In genomic region chr18:48545690-48546365, GRCh38 we compare ENCODE assay signal across 9 cellular contexts. TPM values are rescaled to one million over a fixed set of nuclear protein-coding genes. Genes with fewer than 3 reads are reported as not detected.
DNase-seq lines count a peak whose midpoint lies in the region; ATAC-seq and TF ChIP-seq lines count a peak whose summit lies in the region.
"Had no signal": no experiment of that assay in that cellular context is flagged by ENCODE, and none has a peak within 500 bp of the region (broad histone marks: within the 10 kb centered on the region; RNA-seq: fewer than 3 reads in every experiment).

No MANE protein-coding gene starts in this region.

- intact Hi-C loops in stomach (cut with DNase I; ENCODE audit: low total_unique reads), result no loop called here
- intact Hi-C loops in thyroid gland (cut with DNase I), result loop anchor here (10.0 kb wide), 1 partner anchor 71 kb away; no protein-coding TSS in a partner anchor

- H3K9ac ChIP-seq in iPS-18a (ENCODE audit: low read length), result peak overlapping the region; percentile 61

- in situ Hi-C loops in astrocyte of the spinal cord (cut with HindIII; ENCODE audit: low sequenced_read_pairs), result no loop called here

- H3K4me3 ChIP-seq in astrocyte of the spinal cord (ENCODE audit: low read depth, low read length) (no peak overlapping the region), iPS-18a (ENCODE audit: low read length) (peak overlapping the region; percentile 33), stomach (no peak overlapping the region), thyroid gland (replicated peaks in 1 of 3) (no peak overlapping the region)

- H3K27ac ChIP-seq in iPS-18a (ENCODE audit: low read length) (peak overlapping the region; percentile 43), stomach (peak overlapping the region in 3 of 5 donors; percentile 5 to 77 (median 73)), thyroid gland (no peak overlapping the region)
- H3K27ac ChIP-seq: neutrophil had no signal

- peaks cover 28% of the 10 kb centered on the region for H3K27me3 ChIP-seq in iPS-18a (ENCODE audit: control insufficient read depth, insufficient read depth, low read length)
- H3K27me3 ChIP-seq in stomach, result no peaks in the 10 kb centered on the region
- H3K27me3 ChIP-seq in thyroid gland, result no peaks in the 10 kb centered on the region

- DNase-seq in NCI-H1417 (lab: John Stamatoyannopoulos, UW) (peak; percentile 37 to 93 (median 81)), NCI-H1417 treated with DMSO at 0.1 percent for 48 hours (lab: John Stamatoyannopoulos, UW) (no peak), astrocyte of the spinal cord (ENCODE audit: low read depth, low spot score) (peak; percentile 67), stomach (peak; percentile 31), NCI-H187 (lab: John Stamatoyannopoulos, UW) (no peak), thyroid gland (no peak)

- peaks cover 62% of the 10 kb centered on the region for H3K4me1 ChIP-seq in iPS-18a (ENCODE audit: control insufficient read depth, low read depth, low read length)
- peaks cover 21 to 71% (median 43%) of the 10 kb centered on the region in 4 donors for H3K4me1 ChIP-seq in stomach
- H3K4me1 ChIP-seq in thyroid gland, result peaks cover 6 to 7% of the 10 kb centered on the region in 2 donors

- ATAC-seq in HG03045 (IDR thresholded peaks at IDR 0.05; ENCODE audit: unreplicated experiment), result no peak

- no peak for TF ChIP-seq CTCF in astrocyte of the spinal cord (IDR thresholded peaks at IDR 0.05; ENCODE audit: low read depth, low read length)
- TF ChIP-seq CTCF in stomach (IDR thresholded peaks at IDR 0.05), result no peak
- no peak for TF ChIP-seq CTCF in thyroid gland (IDR thresholded peaks at IDR 0.05)

- 40 to 58% (median 55%) methylated on average over 13 of the region's 13 CpGs for WGBS in stomach, 5 donors
- 64 to 78% methylated on average over 9 to 13 of the region's 13 CpGs for WGBS in thyroid gland, 2 donors

- H3K36me3 ChIP-seq in iPS-18a (ENCODE audit: control insufficient read depth, low read depth, low read length), result no peaks in the 10 kb centered on the region
- no peaks in the 10 kb centered on the region for H3K36me3 ChIP-seq in stomach
- H3K36me3 ChIP-seq in thyroid gland, result no peaks in the 10 kb centered on the region
- H3K36me3 ChIP-seq: neutrophil had no signal

- TF ChIP-seq POLR2A in stomach (IDR thresholded peaks at IDR 0.05) (no peak), thyroid gland (IDR thresholded peaks at IDR 0.05) (no peak)

- TF ChIP-seq EP300 in stomach (IDR thresholded peaks at IDR 0.05), result no peak

- H3K9me3 ChIP-seq in iPS-18a (ENCODE audit: control insufficient read depth, low read depth, low read length) (no peaks in the 10 kb centered on the region), stomach (no peaks in the 10 kb centered on the region), thyroid gland (no peaks in the 10 kb centered on the region)
- H3K9me3 ChIP-seq: neutrophil had no signal

RNA-seq across cellular contexts. Expression of gene CTIF, which starts 7.0 kb away (rescaled TPM):
- total RNA-seq in stomach (100 to 1,000 TPM in 1 of 5 donors, 10 to 100 TPM in 4; 16.3 to 105 (median 28.4) TPM), thyroid gland (10 to 100 TPM; 18.7 to 29.8 (median 23.6) TPM)
- polyA plus RNA-seq in stomach, result 10 to 100 TPM; 23.0 to 50.9 (median 32.2) TPM

Comparison
In these comparisons a context has a peak if more than half of its experiments do, and no peak if none do; other contexts are left out.
1. DNase-seq: peak in NCI-H1417 (3 of 3), astrocyte of the spinal cord (single experiment) and stomach (single experiment); none in NCI-H1417 treated with DMSO at 0.1 percent for 48 hours (single experiment), NCI-H187 (0 of 2) and thyroid gland (0 of 2).
2. H3K27ac ChIP-seq: peak in iPS-18a (single experiment) and stomach (3 of 5); none in thyroid gland (0 of 3).